In genomic region chr15:87538327-87538834, GRCh38 we compare ENCODE assay signal across 23 cellular contexts.
"Had no signal": no experiment of that assay in that cellular context is flagged by ENCODE, and none has a peak within 500 bp of the region (broad histone marks: within the 10 kb centered on the region; RNA-seq: fewer than 3 reads in every experiment).

No MANE protein-coding gene starts in this region.

- DNase-seq: IMR-90, Kasumi-1, MM.1S, MV-4-11, NCI-H1048, NCI-H1105, NCI-H1417, NCI-H1436 treated with DMSO at 0.1 percent for 48 hours, NCI-H1694, NCI-H187 treated with DMSO at 0.1 percent for 48 hours, NCI-H2029 treated with DMSO at 0.1 percent for 48 hours, NCI-H2171 treated with DMSO at 0.1 percent for 48 hours, NCI-H345, NCI-H446 treated with DMSO at 0.1 percent for 48 hours, NCI-H510A treated with DMSO at 0.1 percent for 48 hours, NCI-H526, NCI-H774, PC-3, SHP77, SK-N-SH, T-helper 1 cell had no signal

- ATAC-seq: HepG2, Panc1, PC-3 had no signal
